ENCODE assay signal across 1 cellular context in genomic region chr7:105876964-105877601, GRCh38.
TF ChIP-seq lines count a peak whose summit lies in the region.

No MANE protein-coding gene starts in this region.

TF ChIP-seq in HepG2, 621 proteins besides CTCF, POLR2A, EP300 and RAD21 (continued from another document):
- TF ChIP-seq ZNF646 (CRISPR knock-in tag; IDR thresholded peaks at IDR 0.05) (no peak), IRF1 (CRISPR knock-in tag; IDR thresholded peaks at IDR 0.05; ENCODE audit: low read depth) (no peak), ZNF557 (CRISPR knock-in tag; IDR thresholded peaks at IDR 0.05) (no peak), KLF12 (CRISPR knock-in tag; IDR thresholded peaks at IDR 0.05; ENCODE audit: borderline replicate concordance) (no peak), XBP1 (CRISPR knock-in tag; IDR thresholded peaks at IDR 0.05) (no peak), TIGD3 (CRISPR knock-in tag; IDR thresholded peaks at IDR 0.05; ENCODE audit: borderline replicate concordance) (0 out of 2 replicates have a peak, but pooled peaks have one; percentile 45), PHF20 (CRISPR knock-in tag; IDR thresholded peaks at IDR 0.05) (peak; percentile 17; the same call in 1 of the 2 replicates), ZZZ3 (CRISPR knock-in tag; IDR thresholded peaks at IDR 0.05; ENCODE audit: borderline replicate concordance) (0 out of 2 replicates have a peak, but pooled peaks have one; percentile 31), KDM5B (CRISPR knock-in tag; IDR thresholded peaks at IDR 0.05; ENCODE audit: borderline replicate concordance) (peak; percentile 56; the same call in 1 of the 2 replicates), TP53 (CRISPR knock-in tag; conservative IDR thresholded peaks at IDR 0.05) (0 out of 2 replicates have a peak, but pooled peaks have one; percentile 44), ZNF280B (CRISPR knock-in tag; IDR thresholded peaks at IDR 0.05; ENCODE audit: borderline replicate concordance) (0 out of 2 replicates have a peak, but pooled peaks have one; percentile 19), TBX3 (IDR thresholded peaks at IDR 0.05; ENCODE audit: borderline replicate concordance) (no peak), RNF219 (CRISPR knock-in tag; IDR thresholded peaks at IDR 0.05) (no peak), KDM3A (CRISPR knock-in tag; IDR thresholded peaks at IDR 0.05; ENCODE audit: low read depth) (no peak; the same call in 1 of the 2 replicates), ZNF672 (CRISPR knock-in tag; IDR thresholded peaks at IDR 0.05) (no peak), MIXL1 (CRISPR knock-in tag; IDR thresholded peaks at IDR 0.05) (no peak), BCL3 (CRISPR knock-in tag; IDR thresholded peaks at IDR 0.05) (no peak; the same call in 1 of the 2 replicates), HNF4A (CRISPR knock-in tag; IDR thresholded peaks at IDR 0.05) (peak; percentile 86), KAT2B (IDR thresholded peaks at IDR 0.05; ENCODE audit: borderline replicate concordance, low read depth, low read length) (no peak), HNRNPL (IDR thresholded peaks at IDR 0.05; ENCODE audit: low read depth, low read length) (no peak), ZNF282 (IDR thresholded peaks at IDR 0.05; ENCODE audit: partially characterized antibody) (no peak), ZNF30 (CRISPR knock-in tag; IDR thresholded peaks at IDR 0.05) (no peak), ZBTB42 (CRISPR knock-in tag; IDR thresholded peaks at IDR 0.05) (no peak), SP4 (CRISPR knock-in tag; IDR thresholded peaks at IDR 0.05) (no peak), ZNF441 (CRISPR knock-in tag; IDR thresholded peaks at IDR 0.05; ENCODE audit: borderline replicate concordance) (no peak), SRY (CRISPR knock-in tag; IDR thresholded peaks at IDR 0.05) (peak; percentile 80), DDIT3 (CRISPR knock-in tag; IDR thresholded peaks at IDR 0.05) (no peak), ZNF142 (CRISPR knock-in tag; IDR thresholded peaks at IDR 0.05) (peak; percentile 99), CBX5 (CRISPR knock-in tag; IDR thresholded peaks at IDR 0.05; ENCODE audit: borderline replicate concordance) (no peak; the same call in 1 of the 2 replicates), KLF13 (CRISPR knock-in tag; IDR thresholded peaks at IDR 0.05) (no peak), NFIB (CRISPR knock-in tag; IDR thresholded peaks at IDR 0.05; ENCODE audit: borderline replicate concordance) (no peak), ZFP62 (CRISPR knock-in tag; IDR thresholded peaks at IDR 0.05) (no peak), FLYWCH1 (CRISPR knock-in tag; IDR thresholded peaks at IDR 0.05) (no peak), RXRB (CRISPR knock-in tag; IDR thresholded peaks at IDR 0.05; ENCODE audit: borderline replicate concordance) (0 out of 2 replicates have a peak, but pooled peaks have one; percentile 26), NFYB (CRISPR knock-in tag; IDR thresholded peaks at IDR 0.05) (no peak)
